In genomic region chr2:8045081-8045614, GRCh38 we compare ENCODE assay signal across 27 cellular contexts.
"Had no signal": no experiment of that assay in that cellular context is flagged by ENCODE, and none has a peak within 500 bp of the region (broad histone marks: within the 10 kb centered on the region; RNA-seq: fewer than 3 reads in every experiment).

No MANE protein-coding gene starts in this region.

- H3K4me1 Mint-ChIP-seq: memory B cell; stimulated activated naive B cell treated with anti-CD40 and anti-IgM and Interleukin-4, amounts not matched to agents 10 μg/mL and 1 μg/mL and 100 μg/mL, for 72 hours had no signal

- ATAC-seq: esophagus mucosa; foreskin keratinocyte; gastroesophageal sphincter; heart left ventricle; left lobe of liver; natural killer cell; psoas muscle; right cardiac atrium; stimulated activated naive B cell treated with anti-CD40 and anti-IgM and Interleukin-4, amounts not matched to agents 10 μg/mL and 1 μg/mL and 100 μg/mL, for 72 hours; upper lobe of right lung had no signal

- H3K4me3 Mint-ChIP-seq: memory B cell; natural killer cell; stimulated activated naive B cell treated with anti-CD40 and anti-IgM and Interleukin-4, amounts not matched to agents 10 μg/mL and 1 μg/mL and 100 μg/mL, for 72 hours; stimulated activated naive CD8-positive, alpha-beta T cell treated with anti-CD3 and anti-CD28 coated beads, Interleukin-15, Interleukin-2, amounts not matched to agents 100 ng/mL and 50 ng/mL, for 24 hours had no signal

- H3K27me3 ChIP-seq: dorsolateral prefrontal cortex, foreskin keratinocyte, gastroesophageal sphincter, heart left ventricle, hepatocyte, ovary, sigmoid colon, tibial nerve, upper lobe of right lung, uterus had no signal

- H3K4me1 ChIP-seq: foreskin keratinocyte, gastroesophageal sphincter, heart left ventricle, psoas muscle, tibial nerve, upper lobe of right lung, uterus had no signal

- H3K4me3 ChIP-seq: dorsolateral prefrontal cortex, gastroesophageal sphincter, heart left ventricle, hepatocyte, lung, ovary, psoas muscle, sigmoid colon, thoracic aorta, tibial nerve, upper lobe of right lung, uterus had no signal

- H3K27ac ChIP-seq: dorsolateral prefrontal cortex, epithelial cell of prostate, foreskin keratinocyte, gastroesophageal sphincter, heart left ventricle, hepatocyte, ovary, psoas muscle, sigmoid colon, thoracic aorta, tibial nerve, upper lobe of right lung, uterus had no signal

- H3K36me3 ChIP-seq: gastroesophageal sphincter, heart left ventricle, ovary, sigmoid colon, thoracic aorta, tibial nerve, upper lobe of right lung, uterus had no signal

- H3K36me3 Mint-ChIP-seq: memory B cell; stimulated activated naive B cell treated with anti-CD40 and anti-IgM and Interleukin-4, amounts not matched to agents 10 μg/mL and 1 μg/mL and 100 μg/mL, for 72 hours had no signal

- DNase-seq: dorsolateral prefrontal cortex; effector CD4-positive, alpha-beta T cell; foreskin keratinocyte; heart left ventricle; kidney; natural killer cell; nucleus accumbens; ovary; posterior cingulate gyrus; psoas muscle; right cardiac atrium; sigmoid colon; stimulated activated CD4-positive, alpha-beta T cell treated with anti-CD3 and anti-CD28 coated beads, Interleukin-2, amount 100 ng/mL, for 24 hours; stimulated activated CD4-positive, alpha-beta T cell treated with anti-CD3 and anti-CD28 coated beads, Interleukin-4, amount 100 ng/mL, for 24 hours; stimulated activated naive B cell treated with anti-CD40 and anti-IgM and Interleukin-4, amounts not matched to agents 10 μg/mL and 1 μg/mL and 100 μg/mL, for 72 hours; upper lobe of right lung; uterus had no signal

- H3K27ac Mint-ChIP-seq: memory B cell; natural killer cell; stimulated activated naive B cell treated with anti-CD40 and anti-IgM and Interleukin-4, amounts not matched to agents 10 μg/mL and 1 μg/mL and 100 μg/mL, for 72 hours had no signal

- H3K9me3 ChIP-seq: ovary, psoas muscle, thoracic aorta, uterus had no signal
